Comparison of ENCODE assay signal across 8 cellular contexts in the genomic region with DNA sequence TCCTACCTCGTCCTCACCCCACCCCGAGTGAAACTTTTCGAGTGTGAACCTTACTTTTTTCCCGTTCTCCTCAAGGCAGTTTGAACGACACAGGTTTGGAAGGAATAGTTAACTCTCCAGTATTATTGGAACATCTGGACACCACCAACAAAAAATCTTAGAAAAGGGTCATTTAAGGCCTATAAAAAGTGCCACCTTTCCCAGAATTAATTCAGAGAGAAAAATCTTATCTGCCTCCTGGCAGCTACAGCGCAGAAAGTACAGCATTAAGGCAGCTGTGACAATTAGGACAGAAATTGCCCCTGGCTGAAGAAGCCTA. TPM values are rescaled to one million over a fixed set of nuclear protein-coding genes. Genes with fewer than 3 reads are reported as not detected.
DNase-seq lines count a peak whose midpoint lies in the region; ATAC-seq and TF ChIP-seq lines count a peak whose summit lies in the region.

No MANE protein-coding gene starts in this region.

- peaks cover 57% of the 10 kb centered on the region for H3K79me2 ChIP-seq in GM23248 (ENCODE audit: insufficient read depth)

- peaks cover 22% of the 10 kb centered on the region; the same call in 1 of the 2 replicates for H3F3A ChIP-seq in GM23248 (ENCODE audit: insufficient read depth)

- no peaks in the 10 kb centered on the region for H3K36me3 ChIP-seq in GM23248 (ENCODE audit: low read depth)
- H3K36me3 ChIP-seq in SJCRH30: no peaks in the 10 kb centered on the region
- no peaks in the 10 kb centered on the region for H3K36me3 ChIP-seq in sigmoid colon

- H3K4me3 ChIP-seq in GM23248 (peak overlapping the region; percentile 94), SJCRH30 (peak overlapping the region; percentile 94), fibroblast of mammary gland (ENCODE audit: control insufficient read depth, low read depth, low read length) (peak overlapping the region; percentile 93), sigmoid colon (peak overlapping the region; percentile 68 to 98 (median 90))

- H3K4me2 ChIP-seq in GM23248 (ENCODE audit: unreplicated experiment): peak overlapping the region; percentile 97

- H3K9me3 ChIP-seq in GM23248 (ENCODE audit: low read depth) (no peaks in the 10 kb centered on the region), SJCRH30 (replicated peaks) (no peaks in the 10 kb centered on the region), sigmoid colon (no peaks in the 10 kb centered on the region)

- DNase-seq in GM23248 (no peak), SJCRH30 (peak in 1 of 2 experiments; percentile 23), fibroblast of mammary gland (ENCODE audit: low read depth) (no peak), sigmoid colon (no peak), SIG-M5 (lab: John Stamatoyannopoulos, UW) (no peak)
- DNase-seq in activated CD4-positive, CD25-positive, alpha-beta regulatory T cell (lab: John Stamatoyannopoulos, UW): no peak

- ATAC-seq in HG02870 (IDR thresholded peaks at IDR 0.05; ENCODE audit: unreplicated experiment) (no peak), HG02678 (IDR thresholded peaks at IDR 0.05; ENCODE audit: unreplicated experiment) (no peak)

- H3K9ac ChIP-seq in GM23248: peak overlapping the region; percentile 92

- TF ChIP-seq POLR2A in sigmoid colon (IDR thresholded peaks at IDR 0.05): no peak

- H2AFZ ChIP-seq in GM23248: peak overlapping the region; percentile 79

- H3K9me2 ChIP-seq in GM23248 (ENCODE audit: insufficient read depth): no peaks in the 10 kb centered on the region

- H3K4me1 ChIP-seq in GM23248 (ENCODE audit: insufficient read depth) (peaks cover 10% of the 10 kb centered on the region), SJCRH30 (peaks cover 2% of the 10 kb centered on the region; the same call in 1 of the 2 replicates), sigmoid colon (peaks cover 0 to 33% (median 21%) of the 10 kb centered on the region in 4 donors)

- TF ChIP-seq EP300 in sigmoid colon (IDR thresholded peaks at IDR 0.05): no peak

- intact Hi-C loops in sigmoid colon (cut with DNase I): no loop called here

- TF ChIP-seq CTCF in fibroblast of mammary gland (conservative IDR thresholded peaks at IDR 0.05; ENCODE audit: control insufficient read depth, insufficient read depth, low read depth, low read length): no peak
- TF ChIP-seq CTCF in sigmoid colon (IDR thresholded peaks at IDR 0.05): no peak

- peak overlapping the region; percentile 77 for H3K27ac ChIP-seq in GM23248
- peak overlapping the region; percentile 67 for H3K27ac ChIP-seq in SJCRH30
- H3K27ac ChIP-seq in sigmoid colon: peak overlapping the region; percentile 90 to 97 (median 96)

- H3K27me3 ChIP-seq in GM23248 (replicated peaks; ENCODE audit: insufficient read depth): no peaks in the 10 kb centered on the region
- no peaks in the 10 kb centered on the region for H3K27me3 ChIP-seq in SJCRH30
- no peaks in the 10 kb centered on the region for H3K27me3 ChIP-seq in sigmoid colon

- in situ Hi-C loops in GM23248 (cut with MboI): no loop called here

- no peaks in the 10 kb centered on the region for H4K20me1 ChIP-seq in GM23248 (ENCODE audit: insufficient read depth)

- WGBS in GM23248 (ENCODE audit: low coverage in 1 of 2, low lambda C conversion rate in 2 of 2, missing lambda C conversion rate in 2 of 2), 2 experiments: 2 to 3% methylated on average over 6 of the region's 6 CpGs
- WGBS in sigmoid colon, 2 donors: 0 to 1% methylated on average over 6 of the region's 6 CpGs

RNA-seq across cellular contexts. Expression of a gene that starts 1.1 kb away (rescaled TPM):
- total RNA-seq in GM23248 (2014; rRNA removed; shearing (Covaris generic)): 68.1 and 73.5 TPM in 2 replicates
- polyA plus RNA-seq in GM23248 (2016; fragmentation: Nextera tagmentation; extraction: Ambion mirVana) (24.0 and 25.5 TPM in 2 replicates), sigmoid colon (10 to 100 TPM in 1 of 3 donors, 1 to 10 TPM in 2; 6.7 to 21.9 (median 7.2) TPM)
- 69.7 and 73.9 TPM in 2 replicates for total RNA-seq in SJCRH30 (2014; rRNA removed; shearing (Covaris generic))
- 10 to 100 TPM; 41.8 to 69.9 (median 47.7) TPM for total RNA-seq in sigmoid colon
